Comparison of ENCODE assay signal across 31 cellular contexts in genomic region chr7:46833186-46833585, GRCh38.
"Had no signal": no experiment of that assay in that cellular context is flagged by ENCODE, and none has a peak within 500 bp of the region (broad histone marks: within the 10 kb centered on the region; RNA-seq: fewer than 3 reads in every experiment).

No MANE protein-coding gene starts in this region.

- H3K4me3 Mint-ChIP-seq: natural killer cell; nephron; neural progenitor cell; stimulated activated memory B cell treated with anti-CD40 and anti-IgM and Interleukin-4, amounts not matched to agents 10 μg/mL and 1 μg/mL and 100 μg/mL, for 72 hours; stimulated activated naive CD8-positive, alpha-beta T cell treated with anti-CD3 and anti-CD28 coated beads, Interleukin-15, amount 100 ng/mL, for 72 hours; type B pancreatic cell had no signal

- H3K9ac ChIP-seq: neural progenitor cell, parathyroid adenoma had no signal

- H3K9me3 Mint-ChIP-seq: neural progenitor cell, type B pancreatic cell had no signal

- H3K9me3 ChIP-seq: ovary, psoas muscle, suprapubic skin, testis, transverse colon, upper lobe of right lung had no signal

- H3K36me3 ChIP-seq: neural progenitor cell, ovary, spleen, suprapubic skin, tibial artery, transverse colon, upper lobe of right lung, uterus had no signal

- H3K27ac ChIP-seq: neural progenitor cell, ovary, parathyroid adenoma, psoas muscle, skin epidermis, spleen, suprapubic skin, testis, tibial artery, transverse colon, upper lobe of right lung, uterus had no signal

- H3K4me2 ChIP-seq: neural progenitor cell, smooth muscle cell had no signal

- H3K27me3 Mint-ChIP-seq: progenitor cell of endocrine pancreas; stimulated activated memory B cell treated with anti-CD40 and anti-IgM and Interleukin-4, amounts not matched to agents 10 μg/mL and 1 μg/mL and 100 μg/mL, for 72 hours; stimulated activated naive CD8-positive, alpha-beta T cell treated with anti-CD3 and anti-CD28 coated beads, Interleukin-15, amount 100 ng/mL, for 72 hours; type B pancreatic cell had no signal

- H3K27ac Mint-ChIP-seq: natural killer cell; nephron; neural progenitor cell; progenitor cell of endocrine pancreas; stimulated activated memory B cell treated with anti-CD40 and anti-IgM and Interleukin-4, amounts not matched to agents 10 μg/mL and 1 μg/mL and 100 μg/mL, for 72 hours; stimulated activated naive CD8-positive, alpha-beta T cell treated with anti-CD3 and anti-CD28 coated beads, Interleukin-15, amount 100 ng/mL, for 72 hours; type B pancreatic cell had no signal

- H2AFZ ChIP-seq: neural progenitor cell, parathyroid adenoma had no signal

- H3K36me3 Mint-ChIP-seq: natural killer cell; neural progenitor cell; stimulated activated memory B cell treated with anti-CD40 and anti-IgM and Interleukin-4, amounts not matched to agents 10 μg/mL and 1 μg/mL and 100 μg/mL, for 72 hours; type B pancreatic cell had no signal

- H3K4me1 ChIP-seq: neural progenitor cell, parathyroid adenoma, psoas muscle, spleen, suprapubic skin, testis, transverse colon, upper lobe of right lung, uterus had no signal

- DNase-seq: natural killer cell; occipital lobe; ovary; posterior cingulate gyrus; psoas muscle; right cardiac atrium; spleen; stimulated activated CD4-positive, alpha-beta T cell treated with anti-CD3 and anti-CD28 coated beads, Interleukin-12 subunit alpha, Interleukin-12 subunit beta, amount 100 ng/mL, for 4 hours; stimulated activated CD4-positive, alpha-beta T cell treated with anti-CD3 and anti-CD28 coated beads, Interleukin-1b, Interleukin-23, amount 100 ng/mL, for 48 hours; stimulated activated CD4-positive, alpha-beta T cell treated with anti-CD3 and anti-CD28 coated beads, Interleukin-4, amount 100 ng/mL, for 1 hour; stimulated activated CD4-positive, alpha-beta T cell treated with anti-CD3 and anti-CD28 coated beads, Interleukin-4, amount 100 ng/mL, for 4 hours; stimulated activated CD8-positive, alpha-beta memory T cell treated with anti-CD3 and anti-CD28 coated beads, Interleukin-4, amount 100 ng/mL, for 48 hours; stimulated activated naive CD4-positive, alpha-beta T cell; stimulated activated naive CD8-positive, alpha-beta T cell treated with anti-CD3 and anti-CD28 coated beads, Interleukin-15, amount 100 ng/mL, for 72 hours; stimulated activated naive CD8-positive, alpha-beta T cell treated with anti-CD3 and anti-CD28 coated beads, Interleukin-15, Interleukin-2, amounts not matched to agents 100 U/mL and 50 U/mL, for 24 hours; substantia nigra; testis; tibial artery; transverse colon; upper lobe of right lung; uterus had no signal

- H3K4me3 ChIP-seq: neural progenitor cell, ovary, psoas muscle, skin epidermis, smooth muscle cell, spleen, suprapubic skin, testis, tibial artery, transverse colon, upper lobe of right lung, uterus had no signal

- ATAC-seq: natural killer cell; psoas muscle; right cardiac atrium; sciatic nerve; stimulated activated memory B cell treated with anti-CD40 and anti-IgM and Interleukin-4, amounts not matched to agents 10 μg/mL and 1 μg/mL and 100 μg/mL, for 72 hours; stimulated activated naive CD8-positive, alpha-beta T cell treated with anti-CD3 and anti-CD28 coated beads, Interleukin-15, amount 100 ng/mL, for 72 hours; stimulated activated naive CD8-positive, alpha-beta T cell treated with anti-CD3 and anti-CD28 coated beads, Interleukin-15, Interleukin-2, amounts not matched to agents 100 U/mL and 50 U/mL, for 24 hours; upper lobe of right lung had no signal

- H3K4me1 Mint-ChIP-seq: natural killer cell; nephron; neural progenitor cell; stimulated activated memory B cell treated with anti-CD40 and anti-IgM and Interleukin-4, amounts not matched to agents 10 μg/mL and 1 μg/mL and 100 μg/mL, for 72 hours; stimulated activated naive CD8-positive, alpha-beta T cell treated with anti-CD3 and anti-CD28 coated beads, Interleukin-15, amount 100 ng/mL, for 72 hours had no signal

- H3K27me3 ChIP-seq: neural progenitor cell, ovary, spleen, suprapubic skin, testis, tibial artery, transverse colon, upper lobe of right lung, uterus had no signal
